ENCODE assay signal across 1 cellular context in genomic region chr6:30344868-30345671, GRCh38.
TF ChIP-seq lines count a peak whose summit lies in the region.

RPP21 (plus strand) TSS chr6:30345156; CDS start chr6:30345172, 16 bp downstream.

TF ChIP-seq in HepG2, 621 proteins besides CTCF, POLR2A, EP300 and RAD21 (continued from another document):
- TF ChIP-seq EEA1 (CRISPR knock-in tag; IDR thresholded peaks at IDR 0.05; ENCODE audit: borderline replicate concordance) (no peak), KDM5B (CRISPR knock-in tag; IDR thresholded peaks at IDR 0.05; ENCODE audit: borderline replicate concordance) (peak; percentile 93; the same call in 1 of the 2 replicates), HMG20A (CRISPR knock-in tag; IDR thresholded peaks at IDR 0.05; ENCODE audit: borderline replicate concordance) (no peak; the same call in 1 of the 2 replicates), SP140L (CRISPR knock-in tag; IDR thresholded peaks at IDR 0.05; ENCODE audit: borderline replicate concordance) (peak; percentile 61; the same call in 1 of the 2 replicates), RBFOX2 (IDR thresholded peaks at IDR 0.05; ENCODE audit: low read depth, low read length) (peak; percentile 93), ZNF75D (CRISPR knock-in tag; IDR thresholded peaks at IDR 0.05; ENCODE audit: borderline replicate concordance) (peak; percentile 88; the same call in 1 of the 2 replicates), ZNF251 (CRISPR knock-in tag; IDR thresholded peaks at IDR 0.05) (no peak), PRPF4 (IDR thresholded peaks at IDR 0.05; ENCODE audit: low read depth, low read length, poor library complexity, severe bottlenecking) (no peak), MEIS2 (CRISPR knock-in tag; IDR thresholded peaks at IDR 0.05) (peak; percentile 95), ZFX (CRISPR knock-in tag; IDR thresholded peaks at IDR 0.05; ENCODE audit: low read depth) (peak; percentile 99), ZNF3 (CRISPR knock-in tag; IDR thresholded peaks at IDR 0.05) (peak; percentile 60; the same call in 1 of the 2 replicates), SIN3A (IDR thresholded peaks at IDR 0.05; ENCODE audit: borderline replicate concordance, low read depth, low read length) (peak; percentile 53), HMGA1 (CRISPR knock-in tag; conservative IDR thresholded peaks at IDR 0.05) (no peak), HOMEZ (CRISPR knock-in tag; IDR thresholded peaks at IDR 0.05; ENCODE audit: low read depth) (peak; percentile 13; the same call in 1 of the 2 replicates), ZNF562 (CRISPR knock-in tag; IDR thresholded peaks at IDR 0.05; ENCODE audit: borderline replicate concordance) (no peak), CENPT (CRISPR knock-in tag; IDR thresholded peaks at IDR 0.05; ENCODE audit: low read depth) (0 out of 2 replicates have a peak, but pooled peaks have one; percentile 77), KIAA2018 (CRISPR knock-in tag; IDR thresholded peaks at IDR 0.05; ENCODE audit: borderline replicate concordance) (no peak), ETS1 (CRISPR knock-in tag; IDR thresholded peaks at IDR 0.05) (peak; percentile 65; the same call in 1 of the 2 replicates), CEBPB (IDR thresholded peaks at IDR 0.05; ENCODE audit: borderline replicate concordance, low read depth, low read length) (no peak), DPF2 (CRISPR knock-in tag; IDR thresholded peaks at IDR 0.05; ENCODE audit: borderline replicate concordance, low read depth) (no peak), PBX2 (CRISPR knock-in tag; IDR thresholded peaks at IDR 0.05) (no peak), KLF15 (CRISPR knock-in tag; IDR thresholded peaks at IDR 0.05; ENCODE audit: borderline replicate concordance) (peak; percentile 91), TERF1 (CRISPR knock-in tag; IDR thresholded peaks at IDR 0.05) (peak; percentile 85), HNRNPL (IDR thresholded peaks at IDR 0.05; ENCODE audit: low read depth, low read length) (0 out of 2 replicates have a peak, but pooled peaks have one; percentile 22), JUN (CRISPR knock-in tag; IDR thresholded peaks at IDR 0.05) (0 out of 2 replicates have a peak, but pooled peaks have one; percentile 13), CBX5 (CRISPR knock-in tag; IDR thresholded peaks at IDR 0.05; ENCODE audit: borderline replicate concordance) (peak; percentile 86; the same call in 1 of the 2 replicates), ZNF33A (CRISPR knock-in tag; IDR thresholded peaks at IDR 0.05; ENCODE audit: borderline replicate concordance) (no peak), SNAI1 (CRISPR knock-in tag; IDR thresholded peaks at IDR 0.05; ENCODE audit: borderline replicate concordance) (no peak), ATF7 (IDR thresholded peaks at IDR 0.05) (no peak), ATF7 (CRISPR knock-in tag; IDR thresholded peaks at IDR 0.05) (no peak), LCORL (IDR thresholded peaks at IDR 0.05) (no peak), LCORL (CRISPR knock-in tag; IDR thresholded peaks at IDR 0.05) (peak; percentile 90), CAMTA2 (CRISPR knock-in tag; IDR thresholded peaks at IDR 0.05; ENCODE audit: borderline replicate concordance) (0 out of 2 replicates have a peak, but pooled peaks have one; percentile 77), ZNF709 (CRISPR knock-in tag; IDR thresholded peaks at IDR 0.05) (peak; percentile 71; the same call in 1 of the 2 replicates), NR0B2 (CRISPR knock-in tag; IDR thresholded peaks at IDR 0.05) (peak; percentile 66)
TF ChIP-seq in HepG2: peak in this region for 402.
